In the genomic region with DNA sequence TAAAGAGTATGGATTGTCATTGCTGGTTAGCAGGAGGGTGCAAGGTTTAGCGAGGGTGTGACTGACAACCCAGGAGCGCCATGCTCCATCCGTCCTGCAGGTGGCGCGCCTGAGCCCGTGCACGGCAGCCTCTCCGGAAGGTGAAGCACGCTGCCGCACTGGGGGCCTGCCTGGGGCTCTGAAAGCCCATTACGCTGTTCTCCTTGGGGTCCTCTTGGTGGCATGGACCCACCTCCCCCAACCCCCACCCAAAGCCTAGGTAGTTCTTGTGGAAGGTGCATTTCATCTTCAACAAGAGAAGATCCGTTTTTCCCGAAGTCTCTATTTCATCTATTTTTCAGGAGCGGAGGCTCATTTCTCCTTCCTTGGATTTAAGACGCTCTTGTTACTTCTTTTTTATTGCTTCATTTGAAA, we compare ENCODE assay signal across 9 cellular contexts.
DNase-seq lines count a peak whose midpoint lies in the region; ATAC-seq, FAIRE-seq and TF ChIP-seq lines count a peak whose summit lies in the region.
"Had no signal": no experiment of that assay in that cellular context is flagged by ENCODE, and none has a peak within 500 bp of the region (broad histone marks: within the 10 kb centered on the region; RNA-seq: fewer than 3 reads in every experiment).

No MANE protein-coding gene starts in this region.

- peak in 1 of 2 donors; percentile 37 for ATAC-seq in CD4-positive, CD25-positive, alpha-beta regulatory T cell (ENCODE audit: low read depth in 2 of 2)
- ATAC-seq in pancreas (peak in 2 of 4 donors; percentile 40 to 62), GM21526 (IDR thresholded peaks at IDR 0.05; ENCODE audit: low FRiP score, unreplicated experiment) (no peak)

- H3K9me3 ChIP-seq in CD4-positive, CD25-positive, alpha-beta regulatory T cell (ENCODE audit: control insufficient read depth in 2 of 2, low read length in 2 of 2), result peaks cover 2 to 15% of the 10 kb centered on the region in 2 experiments
- H3K9me3 ChIP-seq in pancreas (no peaks in the 10 kb centered on the region), vagina (no peaks in the 10 kb centered on the region)

- WGBS in pancreas, 2 donors, result 22 to 24% methylated on average over 15 of the region's 15 CpGs

- DNase-seq in CD4-positive, CD25-positive, alpha-beta regulatory T cell, result peak; percentile 11 to 31 (median 11)
- peak; percentile 1 to 5 for DNase-seq in activated CD8-positive, alpha-beta memory T cell treated with anti-CD3 and anti-CD28 coated beads for 4 hours (ENCODE audit: low read depth in 2 of 2)
- DNase-seq in erythroblast (lab: John Stamatoyannopoulos, UW) (peak; percentile 33 to 64), pancreas (peak in 4 of 6 donors; percentile 4 to 79 (median 35)), vagina (ENCODE audit: extremely low spot score in 2 of 2) (no peak), cerebellar nuclear complex (lab: John Stamatoyannopoulos, UW) (no peak)

- intact Hi-C loops in pancreas (cut with DNase I) (no loop called here), vagina (cut with DNase I) (no loop called here)

- no peak overlapping the region for H3K4me3 Mint-ChIP-seq in CD4-positive, CD25-positive, alpha-beta regulatory T cell
- H3K4me3 Mint-ChIP-seq: memory B cell had no signal

- peak; percentile 45 for TF ChIP-seq RAD21 in Ishikawa (IDR thresholded peaks at IDR 0.05; ENCODE audit: low read depth)

- peaks cover 0 to 10% (median 3%) of the 10 kb centered on the region in 7 donors for H3K9me3 Mint-ChIP-seq in CD4-positive, CD25-positive, alpha-beta regulatory T cell

- TF ChIP-seq POLR2A in erythroblast (IDR thresholded peaks at IDR 0.05; ENCODE audit: low read length) (no peak), vagina (IDR thresholded peaks at IDR 0.05) (no peak)

- no peak overlapping the region for H3K4me3 ChIP-seq in CD4-positive, CD25-positive, alpha-beta regulatory T cell (ENCODE audit: low read depth, low read length)
- H3K4me3 ChIP-seq in pancreas (no peak overlapping the region), vagina (peak overlapping the region in 1 of 2 donors; percentile 7)

- H3K27me3 Mint-ChIP-seq in CD4-positive, CD25-positive, alpha-beta regulatory T cell, result peaks cover 56% of the 10 kb centered on the region

- H3K4me1 ChIP-seq in CD4-positive, CD25-positive, alpha-beta regulatory T cell (ENCODE audit: control insufficient read depth, insufficient read depth, low read length, poor library complexity, severe bottlenecking), result no peaks in the 10 kb centered on the region
- H3K4me1 ChIP-seq in pancreas (no peaks in the 10 kb centered on the region), vagina (peaks cover 12% of the 10 kb centered on the region)

- no peak overlapping the region for H3K27ac Mint-ChIP-seq in CD4-positive, CD25-positive, alpha-beta regulatory T cell
- H3K27ac Mint-ChIP-seq: memory B cell had no signal

- FAIRE-seq in pancreas (lab: Jason Lieb, UNC), result no peak

- TF ChIP-seq CTCF in pancreas (IDR thresholded peaks at IDR 0.05), result peak; percentile 59 to 72 (median 64)
- TF ChIP-seq CTCF in vagina (IDR thresholded peaks at IDR 0.05), result peak; percentile 4 to 54 (median 29)

- TF ChIP-seq EP300 in Ishikawa (IDR thresholded peaks at IDR 0.05; ENCODE audit: borderline replicate concordance), result no peak

- no peaks in the 10 kb centered on the region for H3K36me3 ChIP-seq in CD4-positive, CD25-positive, alpha-beta regulatory T cell (ENCODE audit: control insufficient read depth, insufficient read depth, low read length)
- H3K36me3 ChIP-seq in pancreas, result no peaks in the 10 kb centered on the region
- H3K36me3 ChIP-seq in vagina, result no peaks in the 10 kb centered on the region

- no peaks in the 10 kb centered on the region for H3K36me3 Mint-ChIP-seq in CD4-positive, CD25-positive, alpha-beta regulatory T cell

- H3K27me3 ChIP-seq in CD4-positive, CD25-positive, alpha-beta regulatory T cell (ENCODE audit: control insufficient read depth, insufficient read depth, low read length), result peaks cover 14% of the 10 kb centered on the region
- H3K27me3 ChIP-seq in pancreas, result peaks cover 0 to 5% (median 0%) of the 10 kb centered on the region in 4 donors
- peaks cover 4% of the 10 kb centered on the region for H3K27me3 ChIP-seq in vagina

- peaks cover 0 to 9% (median 2%) of the 10 kb centered on the region in 4 donors for H3K4me1 Mint-ChIP-seq in CD4-positive, CD25-positive, alpha-beta regulatory T cell

- no peak overlapping the region for H3K27ac ChIP-seq in CD4-positive, CD25-positive, alpha-beta regulatory T cell (ENCODE audit: insufficient read depth, low read length, poor library complexity, severe bottlenecking)
- no peak overlapping the region for H3K27ac ChIP-seq in pancreas
- H3K27ac ChIP-seq in vagina, result no peak overlapping the region

TF ChIP-seq in Ishikawa, 13 proteins besides CTCF, POLR2A, EP300 and RAD21:
- TF ChIP-seq YY1 (IDR thresholded peaks at IDR 0.05; ENCODE audit: low read depth), result no peak
- TF ChIP-seq TAF1 (IDR thresholded peaks at IDR 0.05; ENCODE audit: low read depth), result no peak
- no peak for TF ChIP-seq TEAD4 (IDR thresholded peaks at IDR 0.05)
- no peak for TF ChIP-seq CEBPB (IDR thresholded peaks at IDR 0.05)
- TF ChIP-seq TCF12 (IDR thresholded peaks at IDR 0.05; ENCODE audit: low read depth), result no peak
- TF ChIP-seq USF1 (IDR thresholded peaks at IDR 0.05), result no peak
- TF ChIP-seq, protein P1, sequence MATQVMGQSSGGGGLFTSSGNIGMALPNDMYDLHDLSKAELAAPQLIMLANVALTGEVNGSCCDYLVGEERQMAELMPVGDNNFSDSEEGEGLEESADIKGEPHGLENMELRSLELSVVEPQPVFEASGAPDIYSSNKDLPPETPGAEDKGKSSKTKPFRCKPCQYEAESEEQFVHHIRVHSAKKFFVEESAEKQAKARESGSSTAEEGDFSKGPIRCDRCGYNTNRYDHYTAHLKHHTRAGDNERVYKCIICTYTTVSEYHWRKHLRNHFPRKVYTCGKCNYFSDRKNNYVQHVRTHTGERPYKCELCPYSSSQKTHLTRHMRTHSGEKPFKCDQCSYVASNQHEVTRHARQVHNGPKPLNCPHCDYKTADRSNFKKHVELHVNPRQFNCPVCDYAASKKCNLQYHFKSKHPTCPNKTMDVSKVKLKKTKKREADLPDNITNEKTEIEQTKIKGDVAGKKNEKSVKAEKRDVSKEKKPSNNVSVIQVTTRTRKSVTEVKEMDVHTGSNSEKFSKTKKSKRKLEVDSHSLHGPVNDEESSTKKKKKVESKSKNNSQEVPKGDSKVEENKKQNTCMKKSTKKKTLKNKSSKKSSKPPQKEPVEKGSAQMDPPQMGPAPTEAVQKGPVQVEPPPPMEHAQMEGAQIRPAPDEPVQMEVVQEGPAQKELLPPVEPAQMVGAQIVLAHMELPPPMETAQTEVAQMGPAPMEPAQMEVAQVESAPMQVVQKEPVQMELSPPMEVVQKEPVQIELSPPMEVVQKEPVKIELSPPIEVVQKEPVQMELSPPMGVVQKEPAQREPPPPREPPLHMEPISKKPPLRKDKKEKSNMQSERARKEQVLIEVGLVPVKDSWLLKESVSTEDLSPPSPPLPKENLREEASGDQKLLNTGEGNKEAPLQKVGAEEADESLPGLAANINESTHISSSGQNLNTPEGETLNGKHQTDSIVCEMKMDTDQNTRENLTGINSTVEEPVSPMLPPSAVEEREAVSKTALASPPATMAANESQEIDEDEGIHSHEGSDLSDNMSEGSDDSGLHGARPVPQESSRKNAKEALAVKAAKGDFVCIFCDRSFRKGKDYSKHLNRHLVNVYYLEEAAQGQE (IDR thresholded peaks at IDR 0.05; ENCODE audit: low read depth), result no peak
- no peak for TF ChIP-seq NFIC (IDR thresholded peaks at IDR 0.05)
- TF ChIP-seq EGR1 (IDR thresholded peaks at IDR 0.05), result no peak
- no peak for TF ChIP-seq CREB1 (IDR thresholded peaks at IDR 0.05; ENCODE audit: low read depth)
- TF ChIP-seq, protein P2, sequence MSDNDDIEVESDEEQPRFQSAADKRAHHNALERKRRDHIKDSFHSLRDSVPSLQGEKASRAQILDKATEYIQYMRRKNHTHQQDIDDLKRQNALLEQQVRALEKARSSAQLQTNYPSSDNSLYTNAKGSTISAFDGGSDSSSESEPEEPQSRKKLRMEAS (IDR thresholded peaks at IDR 0.05), result no peak
- TF ChIP-seq FOXM1 (IDR thresholded peaks at IDR 0.05; ENCODE audit: borderline replicate concordance, low read depth), result no peak
- TF ChIP-seq ZBTB7A (IDR thresholded peaks at IDR 0.05; ENCODE audit: low read depth), result no peak

Comparison
In these comparisons a context has a peak if more than half of its experiments do, and no peak if none do; other contexts are left out.
1. DNase-seq: peak in CD4-positive, CD25-positive, alpha-beta regulatory T cell (3 of 3), activated CD8-positive, alpha-beta memory T cell treated with anti-CD3 and anti-CD28 coated beads for 4 hours (2 of 2), erythroblast (2 of 2) and pancreas (4 of 6); none in vagina (0 of 2) and cerebellar nuclear complex (0 of 2).